In the genomic region with DNA sequence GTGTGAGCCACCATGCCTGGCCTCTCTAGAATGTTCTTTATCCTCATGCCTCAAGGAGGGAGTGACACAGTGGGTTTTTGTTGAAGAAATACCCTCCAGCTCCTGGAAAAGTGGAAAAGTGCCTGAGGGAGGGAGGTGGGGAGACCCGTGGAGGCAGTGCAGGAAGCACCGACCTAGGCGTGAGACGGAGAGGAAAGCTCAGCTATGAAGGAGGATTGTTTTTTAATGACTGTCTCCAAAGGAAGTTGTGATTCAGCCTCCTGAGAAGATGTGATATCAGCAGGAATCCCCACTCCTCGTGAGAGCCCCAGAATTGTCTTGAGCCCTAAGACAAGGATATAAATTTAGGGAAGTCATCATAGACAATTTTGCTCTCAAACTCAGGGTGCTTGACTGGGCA, we compare ENCODE assay signal across 20 cellular contexts. TPM values are rescaled to one million over a fixed set of nuclear protein-coding genes. Genes with fewer than 3 reads are reported as not detected.
DNase-seq lines count a peak whose midpoint lies in the region; ATAC-seq and TF ChIP-seq lines count a peak whose summit lies in the region.
"Had no signal": no experiment of that assay in that cellular context is flagged by ENCODE, and none has a peak within 500 bp of the region (broad histone marks: within the 10 kb centered on the region; RNA-seq: fewer than 3 reads in every experiment).

No MANE protein-coding gene starts in this region.

- H3K36me3 ChIP-seq in SJSA1 (no peaks in the 10 kb centered on the region), BE2C (no peaks in the 10 kb centered on the region)
- H3K36me3 ChIP-seq: left ventricle myocardium inferior, tibial artery had no signal

- no peaks in the 10 kb centered on the region for H3K9me3 ChIP-seq in SJSA1 (replicated peaks)
- H3K9me3 ChIP-seq in BE2C: no peaks in the 10 kb centered on the region
- H3K9me3 ChIP-seq: left ventricle myocardium inferior, tibial artery had no signal

- H3K27me3 ChIP-seq in SJSA1 (replicated peaks) (no peaks in the 10 kb centered on the region), foreskin keratinocyte (peaks cover 9% of the 10 kb centered on the region), BE2C (no peaks in the 10 kb centered on the region)

- H3K4me1 ChIP-seq in SJSA1 (replicated peaks) (peaks cover 19% of the 10 kb centered on the region), foreskin keratinocyte (peaks cover 10% of the 10 kb centered on the region), BE2C (0 out of 2 replicates have a peak, but pooled peaks cover 3% of the 10 kb centered on the region)

- DNase-seq in A172 (ENCODE audit: low spot score): peak; percentile 47
- peak; percentile 92 for DNase-seq in ELR (ENCODE audit: low read depth)
- peak in 1 of 2 experiments; percentile 57 for DNase-seq in SJSA1 (ENCODE audit: low read depth in 1 of 2, low spot score in 2 of 2)
- peak in 1 of 2 donors; percentile 64 for DNase-seq in foreskin keratinocyte
- DNase-seq in NCI-H2081 treated with DMSO at 0.1 percent for 48 hours (lab: John Stamatoyannopoulos, UW): no peak
- DNase-seq in stimulated activated CD4-positive, alpha-beta T cell treated with anti-CD3 and anti-CD28 coated beads, Interleukin-2, amount 100 ng/mL, for 48 hours: no peak
- no peak for DNase-seq in BE2C
- DNase-seq: activated CD4-positive, alpha-beta T cell treated with anti-CD3 and anti-CD28 coated beads, Interleukin-2, amount 50 U/mL, for 4 hours; activated naive CD4-positive, alpha-beta T cell treated with anti-CD3 and anti-CD28 coated beads for 36 hours; aorta; cerebellar nuclear complex; DND-41; left ventricle myocardium inferior; NCI-H1436 treated with DMSO at 0.1 percent for 48 hours; stimulated activated CD4-positive, alpha-beta T cell treated with anti-CD3 and anti-CD28 coated beads, Interleukin-2, amount 100 ng/mL, for 24 hours; stimulated activated naive CD8-positive, alpha-beta T cell treated with anti-CD3 and anti-CD28 coated beads, Interleukin-15, Interleukin-2, amounts not matched to agents 100 U/mL and 50 U/mL, for 24 hours; T-cell; tibial artery had no signal

- peak overlapping the region; percentile 10 for H3K27ac ChIP-seq in SJSA1
- H3K27ac ChIP-seq in foreskin keratinocyte: no peak overlapping the region
- H3K27ac ChIP-seq: left ventricle myocardium inferior, tibial artery had no signal

- no peak overlapping the region for H3K4me3 ChIP-seq in SJSA1
- H3K4me3 ChIP-seq in BE2C (ENCODE audit: low read depth, low read length): no peak overlapping the region
- H3K4me3 ChIP-seq: left ventricle myocardium inferior, tibial artery had no signal

- ATAC-seq in foreskin keratinocyte (peak; percentile 36), GM18502 (IDR thresholded peaks at IDR 0.05; ENCODE audit: poor library complexity, unreplicated experiment) (no peak)
- ATAC-seq: Right ventricle myocardium inferior; stimulated activated naive CD8-positive, alpha-beta T cell treated with anti-CD3 and anti-CD28 coated beads, Interleukin-15, Interleukin-2, amounts not matched to agents 100 U/mL and 50 U/mL, for 24 hours; T-cell had no signal

- TF ChIP-seq CTCF in foreskin keratinocyte (conservative IDR thresholded peaks at IDR 0.05): no peak
- no peak for TF ChIP-seq CTCF in BE2C (IDR thresholded peaks at IDR 0.05; ENCODE audit: low read depth, low read length)

RNA-seq across cellular contexts. Expression of a gene that starts 21.7 kb away (rescaled TPM):
- 186 and 499 TPM in 2 replicates for total RNA-seq in A172 (2014; rRNA removed; shearing (Covaris generic))
- total RNA-seq in SJSA1 (2014; rRNA removed; shearing (Covaris generic)): 166 and 176 TPM in 2 replicates
- total RNA-seq in foreskin keratinocyte: 636 and 760 TPM in 2 replicates
- 3,232 and 3,373 TPM in 2 replicates for polyA plus RNA-seq in foreskin keratinocyte
- polyA plus RNA-seq in BE2C (2012; ENCODE audit: insufficient read depth, insufficient read length, low read depth): 3,656 TPM

Comparison
In these comparisons a context has a peak if more than half of its experiments do, and no peak if none do; other contexts are left out.
1. DNase-seq: peak in A172 (single experiment) and ELR (single experiment); none in NCI-H2081 treated with DMSO at 0.1 percent for 48 hours (single experiment), stimulated activated CD4-positive, alpha-beta T cell treated with anti-CD3 and anti-CD28 coated beads, Interleukin-2, amount 100 ng/mL, for 48 hours (0 of 2) and BE2C (single experiment).